ENCODE assay signal across 1 cellular context in the genomic region with DNA sequence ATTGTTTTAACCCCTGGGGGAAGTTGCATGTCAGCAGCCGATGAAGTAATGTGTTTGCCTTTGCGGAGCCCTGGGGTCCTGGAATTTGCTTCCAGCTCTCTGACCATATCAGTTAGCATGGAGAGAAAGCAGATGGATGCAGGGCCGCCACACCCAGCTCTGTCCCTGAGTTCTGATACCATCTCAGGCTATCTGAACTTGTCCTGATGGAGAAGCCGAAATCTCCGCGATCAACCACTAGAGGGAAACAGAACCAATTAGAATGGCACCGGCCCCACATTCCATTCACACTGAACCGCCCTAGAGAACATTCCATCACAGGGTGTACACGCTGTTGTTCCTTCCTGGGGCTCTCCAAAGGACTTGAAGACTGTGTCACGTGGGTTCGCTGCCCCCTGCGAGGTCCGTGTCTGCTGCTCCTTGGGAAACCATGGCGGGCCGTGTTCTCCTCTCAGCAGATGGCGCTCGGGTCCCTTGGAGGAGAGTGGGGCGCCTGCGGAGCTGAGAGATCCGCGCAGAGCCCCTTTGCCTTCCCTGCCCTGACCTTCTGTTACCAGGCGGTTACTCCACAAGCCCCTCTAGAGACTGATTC.
TF ChIP-seq lines count a peak whose summit lies in the region.

No MANE protein-coding gene starts in this region.

TF ChIP-seq in HepG2, 621 proteins besides CTCF, POLR2A, EP300 and RAD21 (continued from another document and continues in another):
- TF ChIP-seq GLMP (CRISPR knock-in tag; IDR thresholded peaks at IDR 0.05; ENCODE audit: borderline replicate concordance) (no peak), ZSCAN29 (CRISPR knock-in tag; conservative IDR thresholded peaks at IDR 0.05) (no peak), ZSCAN30 (CRISPR knock-in tag; IDR thresholded peaks at IDR 0.05) (no peak), ZBTB20 (CRISPR knock-in tag; IDR thresholded peaks at IDR 0.05; ENCODE audit: borderline replicate concordance, low read depth) (no peak), MATR3 (CRISPR knock-in tag; IDR thresholded peaks at IDR 0.05) (no peak), ARID4A (CRISPR knock-in tag; IDR thresholded peaks at IDR 0.05; ENCODE audit: borderline replicate concordance) (peak; percentile 38; the same call in 1 of the 2 replicates), ZSCAN25 (CRISPR knock-in tag; IDR thresholded peaks at IDR 0.05) (peak; percentile 55; the same call in 1 of the 2 replicates), IKZF5 (CRISPR knock-in tag; IDR thresholded peaks at IDR 0.05) (0 out of 2 replicates have a peak, but pooled peaks have one; percentile 36), ZBTB7B (CRISPR knock-in tag; IDR thresholded peaks at IDR 0.05) (0 out of 2 replicates have a peak, but pooled peaks have one; percentile 43), CENPX (CRISPR knock-in tag; IDR thresholded peaks at IDR 0.05) (no peak), NCOA1 (CRISPR knock-in tag; IDR thresholded peaks at IDR 0.05) (0 out of 2 replicates have a peak, but pooled peaks have one; percentile 24), SP5 (CRISPR knock-in tag; IDR thresholded peaks at IDR 0.05; ENCODE audit: borderline replicate concordance, low read depth) (no peak), LCORL (IDR thresholded peaks at IDR 0.05) (no peak), LCORL (CRISPR knock-in tag; IDR thresholded peaks at IDR 0.05) (peak; percentile 55; the same call in 1 of the 2 replicates), THYN1 (CRISPR knock-in tag; IDR thresholded peaks at IDR 0.05; ENCODE audit: borderline replicate concordance, low read depth) (no peak), ISL2 (CRISPR knock-in tag; IDR thresholded peaks at IDR 0.05) (0 out of 2 replicates have a peak, but pooled peaks have one; percentile 49), FUBP1 (CRISPR knock-in tag; IDR thresholded peaks at IDR 0.05; ENCODE audit: borderline replicate concordance) (no peak), PHF21A (CRISPR knock-in tag; IDR thresholded peaks at IDR 0.05) (no peak), ZNF33B (CRISPR knock-in tag; IDR thresholded peaks at IDR 0.05) (0 out of 2 replicates have a peak, but pooled peaks have one; percentile 71), ZNF513 (CRISPR knock-in tag; conservative IDR thresholded peaks at IDR 0.05) (no peak), SIX1 (CRISPR knock-in tag; IDR thresholded peaks at IDR 0.05; ENCODE audit: borderline replicate concordance) (no peak), KDM1A (CRISPR knock-in tag; IDR thresholded peaks at IDR 0.05) (no peak), XRCC5 (optimal IDR thresholded peaks at IDR 0.05; ENCODE audit: low read length) (peak; percentile 41), ZNF766 (CRISPR knock-in tag; IDR thresholded peaks at IDR 0.05; ENCODE audit: borderline replicate concordance) (no peak)
- TF ChIP-seq, protein P1, sequence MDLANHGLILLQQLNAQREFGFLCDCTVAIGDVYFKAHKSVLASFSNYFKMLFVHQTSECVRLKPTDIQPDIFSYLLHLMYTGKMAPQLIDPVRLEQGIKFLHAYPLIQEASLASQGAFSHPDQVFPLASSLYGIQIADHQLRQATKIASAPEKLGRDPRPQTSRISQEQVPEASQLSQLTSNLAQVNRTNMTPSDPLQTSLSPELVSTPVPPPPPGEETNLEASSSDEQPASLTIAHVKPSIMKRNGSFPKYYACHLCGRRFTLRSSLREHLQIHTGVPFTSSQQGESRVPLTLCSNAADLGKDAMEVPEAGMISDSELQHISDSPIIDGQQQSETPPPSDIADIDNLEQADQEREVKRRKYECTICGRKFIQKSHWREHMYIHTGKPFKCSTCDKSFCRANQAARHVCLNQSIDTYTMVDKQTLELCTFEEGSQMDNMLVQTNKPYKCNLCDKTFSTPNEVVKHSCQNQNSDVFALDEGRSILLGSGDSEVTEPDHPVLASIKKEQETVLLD (CRISPR knock-in tag; IDR thresholded peaks at IDR 0.05; ENCODE audit: low read depth), result no peak
- TF ChIP-seq, protein P2, sequence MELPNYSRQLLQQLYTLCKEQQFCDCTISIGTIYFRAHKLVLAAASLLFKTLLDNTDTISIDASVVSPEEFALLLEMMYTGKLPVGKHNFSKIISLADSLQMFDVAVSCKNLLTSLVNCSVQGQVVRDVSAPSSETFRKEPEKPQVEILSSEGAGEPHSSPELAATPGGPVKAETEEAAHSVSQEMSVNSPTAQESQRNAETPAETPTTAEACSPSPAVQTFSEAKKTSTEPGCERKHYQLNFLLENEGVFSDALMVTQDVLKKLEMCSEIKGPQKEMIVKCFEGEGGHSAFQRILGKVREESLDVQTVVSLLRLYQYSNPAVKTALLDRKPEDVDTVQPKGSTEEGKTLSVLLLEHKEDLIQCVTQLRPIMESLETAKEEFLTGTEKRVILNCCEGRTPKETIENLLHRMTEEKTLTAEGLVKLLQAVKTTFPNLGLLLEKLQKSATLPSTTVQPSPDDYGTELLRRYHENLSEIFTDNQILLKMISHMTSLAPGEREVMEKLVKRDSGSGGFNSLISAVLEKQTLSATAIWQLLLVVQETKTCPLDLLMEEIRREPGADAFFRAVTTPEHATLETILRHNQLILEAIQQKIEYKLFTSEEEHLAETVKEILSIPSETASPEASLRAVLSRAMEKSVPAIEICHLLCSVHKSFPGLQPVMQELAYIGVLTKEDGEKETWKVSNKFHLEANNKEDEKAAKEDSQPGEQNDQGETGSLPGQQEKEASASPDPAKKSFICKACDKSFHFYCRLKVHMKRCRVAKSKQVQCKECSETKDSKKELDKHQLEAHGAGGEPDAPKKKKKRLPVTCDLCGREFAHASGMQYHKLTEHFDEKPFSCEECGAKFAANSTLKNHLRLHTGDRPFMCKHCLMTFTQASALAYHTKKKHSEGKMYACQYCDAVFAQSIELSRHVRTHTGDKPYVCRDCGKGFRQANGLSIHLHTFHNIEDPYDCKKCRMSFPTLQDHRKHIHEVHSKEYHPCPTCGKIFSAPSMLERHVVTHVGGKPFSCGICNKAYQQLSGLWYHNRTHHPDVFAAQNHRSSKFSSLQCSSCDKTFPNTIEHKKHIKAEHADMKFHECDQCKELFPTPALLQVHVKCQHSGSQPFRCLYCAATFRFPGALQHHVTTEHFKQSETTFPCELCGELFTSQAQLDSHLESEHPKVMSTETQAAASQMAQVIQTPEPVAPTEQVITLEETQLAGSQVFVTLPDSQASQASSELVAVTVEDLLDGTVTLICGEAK (IDR thresholded peaks at IDR 0.05), result no peak
- TF ChIP-seq, protein P2 (CRISPR knock-in tag; IDR thresholded peaks at IDR 0.05), result peak; percentile 37; the same call in 1 of the 2 replicates
- TF ChIP-seq, protein P3, sequence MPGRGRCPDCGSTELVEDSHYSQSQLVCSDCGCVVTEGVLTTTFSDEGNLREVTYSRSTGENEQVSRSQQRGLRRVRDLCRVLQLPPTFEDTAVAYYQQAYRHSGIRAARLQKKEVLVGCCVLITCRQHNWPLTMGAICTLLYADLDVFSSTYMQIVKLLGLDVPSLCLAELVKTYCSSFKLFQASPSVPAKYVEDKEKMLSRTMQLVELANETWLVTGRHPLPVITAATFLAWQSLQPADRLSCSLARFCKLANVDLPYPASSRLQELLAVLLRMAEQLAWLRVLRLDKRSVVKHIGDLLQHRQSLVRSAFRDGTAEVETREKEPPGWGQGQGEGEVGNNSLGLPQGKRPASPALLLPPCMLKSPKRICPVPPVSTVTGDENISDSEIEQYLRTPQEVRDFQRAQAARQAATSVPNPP (CRISPR knock-in tag; IDR thresholded peaks at IDR 0.05), result no peak
- TF ChIP-seq, protein P4, sequence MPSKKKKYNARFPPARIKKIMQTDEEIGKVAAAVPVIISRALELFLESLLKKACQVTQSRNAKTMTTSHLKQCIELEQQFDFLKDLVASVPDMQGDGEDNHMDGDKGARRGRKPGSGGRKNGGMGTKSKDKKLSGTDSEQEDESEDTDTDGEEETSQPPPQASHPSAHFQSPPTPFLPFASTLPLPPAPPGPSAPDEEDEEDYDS (CRISPR knock-in tag; IDR thresholded peaks at IDR 0.05), result no peak
